ENCODE assay signal across 16 cellular contexts in the genomic region with DNA sequence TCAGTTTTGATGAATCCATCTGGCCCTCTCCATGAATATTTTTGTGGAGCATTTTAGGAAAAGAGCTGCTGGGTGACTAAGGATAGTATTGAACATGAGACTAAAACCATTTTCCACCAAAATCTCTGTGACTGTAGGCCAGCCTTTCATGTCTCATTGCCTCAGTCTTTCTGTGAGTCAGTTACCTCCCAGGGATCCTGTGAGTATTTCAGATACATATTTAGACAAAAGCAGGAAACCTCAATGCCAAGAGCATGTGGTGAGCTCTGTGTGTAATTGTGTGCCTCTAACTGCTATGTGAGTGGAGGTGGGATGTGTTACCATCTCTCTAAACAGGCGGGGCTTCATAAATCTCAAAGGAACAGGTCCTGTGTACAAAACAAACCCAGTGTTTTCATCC.
DNase-seq lines count a peak whose midpoint lies in the region; ATAC-seq and TF ChIP-seq lines count a peak whose summit lies in the region.
"Had no signal": no experiment of that assay in that cellular context is flagged by ENCODE, and none has a peak within 500 bp of the region (broad histone marks: within the 10 kb centered on the region; RNA-seq: fewer than 3 reads in every experiment).

No MANE protein-coding gene starts in this region.

- H3K27ac ChIP-seq in BLaER1, result no peak overlapping the region
- H3K27ac ChIP-seq: C4-2B had no signal

- no peaks in the 10 kb centered on the region for H4K20me1 ChIP-seq in BLaER1

- H3K36me3 ChIP-seq in BLaER1, result no peaks in the 10 kb centered on the region
- H3K36me3 ChIP-seq: BE2C had no signal

- in situ Hi-C loops in astrocyte of the cerebellum (cut with HindIII; ENCODE audit: low sequenced_read_pairs), result no loop called here

- H3K27me3 ChIP-seq in BLaER1, result no peaks in the 10 kb centered on the region
- H3K27me3 ChIP-seq: BE2C had no signal

- H3K4me3 ChIP-seq in BLaER1, result no peak overlapping the region
- H3K4me3 ChIP-seq in astrocyte of the cerebellum (ENCODE audit: low read depth, low read length), result no peak overlapping the region
- H3K4me3 ChIP-seq: GM23338 had no signal

- DNase-seq in astrocyte of the cerebellum (ENCODE audit: low read depth), result peak; percentile 33
- peak; percentile 42 for DNase-seq in renal cortical epithelial cell (ENCODE audit: low read depth)
- no peak for DNase-seq in omental fat pad (ENCODE audit: low spot score)
- DNase-seq in SIG-M5 treated with dmso at 0.1 percent for 504 hours (lab: John Stamatoyannopoulos, UW; ENCODE audit: unreplicated experiment), result no peak
- DNase-seq: BE2C; Caco-2; CD4-positive, CD25-positive, alpha-beta regulatory T cell; CD8-positive, alpha-beta T cell; DMS153; DND-41; H9 had no signal

- TF ChIP-seq CTCF in astrocyte of the cerebellum (IDR thresholded peaks at IDR 0.05; ENCODE audit: low read depth, low read length, missing control alignments) (no peak), omental fat pad (IDR thresholded peaks at IDR 0.05) (no peak)

- H3K4me2 ChIP-seq in BLaER1, result 0 out of 2 replicates have a peak overlapping the region, but pooled peaks have one; percentile 2
- H3K4me2 ChIP-seq: GM23338 had no signal

- ATAC-seq in GM21515 (IDR thresholded peaks at IDR 0.05; ENCODE audit: unreplicated experiment) (no peak), omental fat pad (ENCODE audit: low FRiP score) (no peak)
- ATAC-seq: CD8-positive, alpha-beta T cell; GM23338; HCT116 had no signal

- peaks cover 13% of the 10 kb centered on the region for H3K9me3 ChIP-seq in BLaER1
- H3K9me3 ChIP-seq: BE2C, Caco-2 had no signal

- H3K4me1 ChIP-seq in BLaER1, result peaks cover 5% of the 10 kb centered on the region; the same call in 1 of the 2 replicates
- H3K4me1 ChIP-seq: BE2C, Caco-2 had no signal

- no peak overlapping the region for H3K9ac ChIP-seq in BLaER1

Comparison
In these comparisons a context has a peak if more than half of its experiments do, and no peak if none do; other contexts are left out.
1. DNase-seq: peak in astrocyte of the cerebellum (single experiment) and renal cortical epithelial cell (single experiment); none in omental fat pad (single experiment) and SIG-M5 treated with dmso at 0.1 percent for 504 hours (single experiment).